In the genomic region with DNA sequence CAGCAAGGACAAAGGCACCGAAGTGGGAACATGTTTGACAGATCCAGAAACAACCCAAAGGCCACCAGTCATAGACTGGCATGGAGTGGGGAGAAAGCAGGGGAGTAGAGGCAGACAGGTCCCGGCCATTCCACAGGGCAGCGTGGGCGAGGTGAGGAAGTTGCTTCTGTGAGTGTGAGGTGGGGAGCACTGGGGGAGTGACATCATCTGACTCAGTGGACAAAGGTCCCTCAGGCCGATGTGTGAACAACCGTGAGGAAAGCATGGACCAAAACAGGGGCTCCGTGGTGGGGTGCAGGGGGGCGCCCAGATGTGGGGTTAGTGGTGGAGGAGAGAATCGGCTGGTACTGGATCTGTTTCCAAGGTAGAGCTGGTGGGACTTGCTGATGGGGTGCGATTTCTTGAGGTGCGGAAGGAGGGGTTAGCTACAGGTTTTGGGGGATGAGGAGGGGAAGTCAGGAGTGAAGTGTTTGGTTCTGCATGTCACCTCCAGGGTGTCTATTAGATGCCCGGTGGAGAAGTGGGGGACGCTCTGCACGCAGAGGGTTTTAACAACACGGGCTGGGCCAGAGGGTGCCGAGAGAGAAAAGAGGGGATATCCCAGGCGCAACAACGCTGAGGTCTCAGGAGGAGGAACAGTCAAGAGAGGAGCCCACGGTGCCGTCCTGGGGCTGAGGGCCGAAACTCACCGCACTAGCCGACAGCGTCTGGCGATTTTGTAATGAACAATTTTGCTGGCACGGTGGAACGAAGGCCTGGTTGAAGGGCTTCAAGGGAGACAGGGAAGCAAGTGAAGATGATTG, we compare ENCODE assay signal across 14 cellular contexts. TPM values are rescaled to one million over a fixed set of nuclear protein-coding genes. Genes with fewer than 3 reads are reported as not detected.
"Had no signal": no experiment of that assay in that cellular context is flagged by ENCODE, and none has a peak within 500 bp of the region (broad histone marks: within the 10 kb centered on the region; RNA-seq: fewer than 3 reads in every experiment).

No MANE protein-coding gene starts in this region.

- H3K27ac ChIP-seq: thyroid gland, vagina had no signal

- H3K9me3 Mint-ChIP-seq: activated CD4-positive, alpha-beta memory T cell treated with anti-CD3 and anti-CD28 coated beads for 36 hours; activated naive CD4-positive, alpha-beta T cell treated with anti-CD3 and anti-CD28 coated beads for 36 hours; T-helper 2 cell treated with Interferon-gamma antibody and Interleukin-4, amounts not matched to agents 5 μg/mL and 100 μg/mL, for 36 hours had no signal

- H3K4me3 Mint-ChIP-seq: activated CD4-positive, alpha-beta memory T cell treated with anti-CD3 and anti-CD28 coated beads for 36 hours; activated naive CD4-positive, alpha-beta T cell treated with anti-CD3 and anti-CD28 coated beads for 36 hours; T-helper 2 cell treated with Interferon-gamma antibody and Interleukin-4, amounts not matched to agents 5 μg/mL and 100 μg/mL, for 36 hours had no signal

- ATAC-seq: esophagus mucosa, left colon had no signal

- H3K27ac Mint-ChIP-seq: activated CD4-positive, alpha-beta memory T cell treated with anti-CD3 and anti-CD28 coated beads for 36 hours; activated naive CD4-positive, alpha-beta T cell treated with anti-CD3 and anti-CD28 coated beads for 36 hours; T-helper 2 cell treated with Interferon-gamma antibody and Interleukin-4, amounts not matched to agents 5 μg/mL and 100 μg/mL, for 36 hours had no signal

- H3K27me3 Mint-ChIP-seq: activated CD4-positive, alpha-beta memory T cell treated with anti-CD3 and anti-CD28 coated beads for 36 hours had no signal

- DNase-seq: activated CD4-positive, alpha-beta memory T cell treated with anti-CD3 and anti-CD28 coated beads for 36 hours; activated CD4-positive, CD25-positive, alpha-beta regulatory T cell treated with anti-CD3 and anti-CD28 coated beads, Interleukin-2, amount 50 U/mL, for 72 hours; activated naive CD4-positive, alpha-beta T cell treated with anti-CD3 and anti-CD28 coated beads for 36 hours; amniotic stem cell; left colon; mammary epithelial cell; stimulated activated CD4-positive, alpha-beta T cell treated with anti-CD3 and anti-CD28 coated beads, Interleukin-15, amount 100 ng/mL, for 24 hours; stimulated activated CD4-positive, alpha-beta T cell treated with anti-CD3 and anti-CD28 coated beads, Interleukin-4, amount 100 ng/mL, for 4 hours; thyroid gland had no signal

- H3K9me3 ChIP-seq: thyroid gland, vagina had no signal

- H3K27me3 ChIP-seq: thyroid gland, vagina had no signal

- H3K4me3 ChIP-seq: thyroid gland, vagina had no signal

- H3K36me3 ChIP-seq: thyroid gland, vagina had no signal

RNA-seq across cellular contexts. Expression of a gene that starts 52.8 kb away (rescaled TPM):
- total RNA-seq: activated CD4-positive, alpha-beta memory T cell treated with anti-CD3 and anti-CD28 coated beads for 36 hours; activated naive CD4-positive, alpha-beta T cell treated with anti-CD3 and anti-CD28 coated beads for 36 hours; chondrocyte; dermis microvascular lymphatic vessel endothelial cell; esophagus mucosa; mammary epithelial cell; thyroid gland; vagina had no signal
- polyA plus RNA-seq: mammary epithelial cell had no signal
